ENCODE assay signal across 9 cellular contexts in genomic region chr6:7073810-7074525, GRCh38. TPM values are rescaled to one million over a fixed set of nuclear protein-coding genes. Genes with fewer than 3 reads are reported as not detected.
A peak's percentile ranks its signal among the peaks of the same experiment; 100 is the strongest.
DNase-seq lines count a peak whose midpoint lies in the region; ATAC-seq, FAIRE-seq and TF ChIP-seq lines count a peak whose summit lies in the region.
"Had no signal": no experiment of that assay in that cellular context is flagged by ENCODE, and none has a peak within 500 bp of the region (broad histone marks: within the 10 kb centered on the region; RNA-seq: fewer than 3 reads in every experiment).

No MANE protein-coding gene starts in this region.

- intact Hi-C loops in breast epithelium (cut with DNase I; ENCODE audit: low total_unique reads) = no loop called here

- peak; percentile 97 for ATAC-seq in GM18867 (IDR thresholded peaks at IDR 0.05; ENCODE audit: unreplicated experiment)
- peak; percentile 96 for ATAC-seq in HG02938 (IDR thresholded peaks at IDR 0.05; ENCODE audit: unreplicated experiment)
- ATAC-seq in stimulated activated naive CD8-positive, alpha-beta T cell treated with anti-CD3 and anti-CD28 coated beads, Interleukin-15, Interleukin-2, amounts not matched to agents 100 U/mL and 50 U/mL, for 24 hours = peak; percentile 99
- ATAC-seq: HCT116 had no signal

- H3K9me3 ChIP-seq in breast epithelium = no peaks in the 10 kb centered on the region

- TF ChIP-seq POLR2A in breast epithelium (IDR thresholded peaks at IDR 0.05) = no peak

- no peaks in the 10 kb centered on the region for H3K36me3 ChIP-seq in breast epithelium

- FAIRE-seq in RCC 7860 (lab: Jason Lieb, UNC) = no peak

- no peaks in the 10 kb centered on the region for H3K27me3 ChIP-seq in breast epithelium

- H3K4me1 ChIP-seq in breast epithelium = no peaks in the 10 kb centered on the region

- no peak overlapping the region for H3K4me3 ChIP-seq in breast epithelium

- no peak for TF ChIP-seq CTCF in breast epithelium (IDR thresholded peaks at IDR 0.05)

- peak; percentile 54 to 59 for DNase-seq in activated CD4-positive, alpha-beta T cell treated with anti-CD3 and anti-CD28 coated beads for 24 hours (ENCODE audit: low read depth in 2 of 2)
- DNase-seq in globus pallidus (ENCODE audit: low spot score) = peak; percentile 50
- DNase-seq in stimulated activated naive CD8-positive, alpha-beta T cell treated with anti-CD3 and anti-CD28 coated beads, Interleukin-15, Interleukin-2, amounts not matched to agents 100 U/mL and 50 U/mL, for 24 hours = peak; percentile 74
- DNase-seq in iPS-NIHi11 (ENCODE audit: low spot score) = no peak
- DNase-seq in RCC 7860 (ENCODE audit: low spot score) = no peak
- DNase-seq in breast epithelium (ENCODE audit: low spot score in 2 of 2) = no peak

- H3K27ac ChIP-seq in breast epithelium = no peak overlapping the region

RNA-seq across cellular contexts. Expression of gene RREB1, which starts 33.8 kb away (rescaled TPM):
- 10 to 100 TPM; 36.0 to 39.8 (median 39.7) TPM for total RNA-seq in breast epithelium

Comparison
In these comparisons a context has a peak if more than half of its experiments do, and no peak if none do; other contexts are left out.
1. DNase-seq: peak in activated CD4-positive, alpha-beta T cell treated with anti-CD3 and anti-CD28 coated beads for 24 hours (2 of 2), globus pallidus (single experiment) and stimulated activated naive CD8-positive, alpha-beta T cell treated with anti-CD3 and anti-CD28 coated beads, Interleukin-15, Interleukin-2, amounts not matched to agents 100 U/mL and 50 U/mL, for 24 hours (single experiment); none in iPS-NIHi11 (single experiment), RCC 7860 (single experiment) and breast epithelium (0 of 2).
2. Peak in every context shown above with its lines, with median percentiles within 50 percentile points of each other: ATAC-seq.